Comparison of ENCODE assay signal across 11 cellular contexts in genomic region chr1:108079550-108079949, GRCh38.
A peak's percentile ranks its signal among the peaks of the same experiment; 100 is the strongest.
DNase-seq lines count a peak whose midpoint lies in the region; ATAC-seq, FAIRE-seq and TF ChIP-seq lines count a peak whose summit lies in the region.
"Had no signal": no experiment of that assay in that cellular context is flagged by ENCODE, and none has a peak within 500 bp of the region (broad histone marks: within the 10 kb centered on the region; RNA-seq: fewer than 3 reads in every experiment).

No MANE protein-coding gene starts in this region.

- no peaks in the 10 kb centered on the region for H3K27me3 Mint-ChIP-seq in T-helper 2 cell treated with Interferon-gamma antibody and Interleukin-4, amounts not matched to agents 5 μg/mL and 100 μg/mL, for 36 hours (ENCODE audit: low read depth)
- no peaks in the 10 kb centered on the region for H3K27me3 Mint-ChIP-seq in activated T-helper 17 cell treated with anti-CD3 and anti-CD28 coated beads, Interleukin-2, amount 50 U/mL, for 72 hours
- H3K27me3 Mint-ChIP-seq in naive thymus-derived CD8-positive, alpha-beta T cell: no peaks in the 10 kb centered on the region

- peak overlapping the region; percentile 52 for H3K4me3 Mint-ChIP-seq in T-helper 2 cell treated with Interferon-gamma antibody and Interleukin-4, amounts not matched to agents 5 μg/mL and 100 μg/mL, for 36 hours
- H3K4me3 Mint-ChIP-seq in activated T-helper 17 cell treated with anti-CD3 and anti-CD28 coated beads, Interleukin-2, amount 50 U/mL, for 72 hours: peak overlapping the region; percentile 49
- H3K4me3 Mint-ChIP-seq in naive thymus-derived CD8-positive, alpha-beta T cell: peak overlapping the region; percentile 4 to 76 (median 66)

- no peaks in the 10 kb centered on the region for H3F3A ChIP-seq in PC-9 (ENCODE audit: insufficient read depth, low read depth)

- H2AFZ ChIP-seq in PC-9: no peak overlapping the region

- H3K27ac Mint-ChIP-seq in T-helper 2 cell treated with Interferon-gamma antibody and Interleukin-4, amounts not matched to agents 5 μg/mL and 100 μg/mL, for 36 hours: peak overlapping the region; percentile 19
- peak overlapping the region; percentile 37 for H3K27ac Mint-ChIP-seq in activated T-helper 17 cell treated with anti-CD3 and anti-CD28 coated beads, Interleukin-2, amount 50 U/mL, for 72 hours
- peak overlapping the region; percentile 71 to 95 (median 92) for H3K27ac Mint-ChIP-seq in naive thymus-derived CD8-positive, alpha-beta T cell

- peak overlapping the region in 8 of 11 experiments; percentile 7 to 60 (median 42); a peak in 13 of 22 replicates for H3K27ac ChIP-seq in BLaER1 treated with 17β-estradiol and CSF1 and Interleukin-3, amounts not matched to agents 10 nM and 100 nM
- H3K27ac ChIP-seq in PC-9: no peak overlapping the region
- H3K27ac ChIP-seq: A549, neutrophil had no signal

- no peak for TF ChIP-seq POLR2A in H54 (IDR thresholded peaks at IDR 0.05; ENCODE audit: low read depth, low read length)

- no peaks in the 10 kb centered on the region for H3K9me3 Mint-ChIP-seq in T-helper 2 cell treated with Interferon-gamma antibody and Interleukin-4, amounts not matched to agents 5 μg/mL and 100 μg/mL, for 36 hours
- H3K9me3 Mint-ChIP-seq in activated T-helper 17 cell treated with anti-CD3 and anti-CD28 coated beads, Interleukin-2, amount 50 U/mL, for 72 hours: no peaks in the 10 kb centered on the region
- H3K9me3 Mint-ChIP-seq in naive thymus-derived CD8-positive, alpha-beta T cell: peaks cover 0 to 3% (median 0%) of the 10 kb centered on the region in 9 donors

- H3K36me3 Mint-ChIP-seq in T-helper 2 cell treated with Interferon-gamma antibody and Interleukin-4, amounts not matched to agents 5 μg/mL and 100 μg/mL, for 36 hours (ENCODE audit: low read depth): no peaks in the 10 kb centered on the region
- H3K36me3 Mint-ChIP-seq in activated T-helper 17 cell treated with anti-CD3 and anti-CD28 coated beads, Interleukin-2, amount 50 U/mL, for 72 hours (ENCODE audit: low read depth): no peaks in the 10 kb centered on the region
- no peaks in the 10 kb centered on the region for H3K36me3 Mint-ChIP-seq in naive thymus-derived CD8-positive, alpha-beta T cell

- POLR2A ChIA-PET in naive thymus-derived CD8-positive, alpha-beta T cell (lab: Charles Lee): interaction anchor here (0.8 kb wide), 1 partner anchor 9 kb away, joined by 3 read pairs; no protein-coding TSS in a partner anchor
- POLR2A ChIA-PET in PC-9 (lab: Charles Lee; ENCODE audit: unreplicated experiment): no interaction called here

- BruUV-seq in PC-9 (replicated peaks; lab: Mats Ljungman, UMichigan): no TSS peak

- CTCF ChIA-PET in PC-9 (lab: Charles Lee): no interaction called here

- H3K79me2 ChIP-seq in PC-9 (ENCODE audit: low read depth): no peaks in the 10 kb centered on the region

- intact Hi-C loops in PC-9 (cut with micrococcal nuclease; ENCODE audit: unreplicated experiment): no loop called here

- DNase-seq in T-helper 2 cell treated with Interferon-gamma antibody and Interleukin-4, amounts not matched to agents 5 μg/mL and 100 μg/mL, for 36 hours (ENCODE audit: low spot score): peak; percentile 24
- DNase-seq in naive thymus-derived CD8-positive, alpha-beta T cell: peak; percentile 4 to 73 (median 46)
- no peak for DNase-seq in foreskin fibroblast
- no peak for DNase-seq in PC-9
- DNase-seq in H54 (ENCODE audit: insufficient read length, low spot score): no peak
- DNase-seq: MM.1S had no signal

- H3K9me3 ChIP-seq in BLaER1 treated with 17β-estradiol and CSF1 and Interleukin-3, amounts not matched to agents 10 nM and 100 nM (replicated peaks in 1 of 11): peaks cover 0 to 11% (median 8%) of the 10 kb centered on the region in 11 experiments; a peak in 5 of 22 replicates
- H3K9me3 ChIP-seq in PC-9 (ENCODE audit: insufficient read depth, low read depth): no peaks in the 10 kb centered on the region
- H3K9me3 ChIP-seq: A549, neutrophil had no signal

- no peak for FAIRE-seq in H54 (lab: Jason Lieb, UNC)
- FAIRE-seq: A549 had no signal

- H3K4me2 ChIP-seq in BLaER1 treated with 17β-estradiol and CSF1 and Interleukin-3, amounts not matched to agents 10 nM and 100 nM: peak overlapping the region; percentile 30 to 87 (median 71); a peak in 21 of 22 replicates
- H3K4me2 ChIP-seq in PC-9: no peak overlapping the region
- H3K4me2 ChIP-seq: A549 had no signal

- peak; percentile 42 for ATAC-seq in activated T-helper 17 cell treated with anti-CD3 and anti-CD28 coated beads, Interleukin-2, amount 50 U/mL, for 72 hours (replicated peaks)
- ATAC-seq in naive thymus-derived CD8-positive, alpha-beta T cell: peak; percentile 67 to 73
- ATAC-seq in HG03469 (IDR thresholded peaks at IDR 0.05; ENCODE audit: unreplicated experiment): no peak
- ATAC-seq: A549 had no signal

- H3K27me3 ChIP-seq in BLaER1 treated with 17β-estradiol and CSF1 and Interleukin-3, amounts not matched to agents 10 nM and 100 nM: no peaks in the 10 kb centered on the region
- H3K27me3 ChIP-seq in PC-9 (ENCODE audit: insufficient read depth, low read depth): no peaks in the 10 kb centered on the region
- H3K27me3 ChIP-seq: neutrophil had no signal

- H3K4me1 Mint-ChIP-seq in T-helper 2 cell treated with Interferon-gamma antibody and Interleukin-4, amounts not matched to agents 5 μg/mL and 100 μg/mL, for 36 hours (ENCODE audit: low read depth): peaks cover 56% of the 10 kb centered on the region
- H3K4me1 Mint-ChIP-seq in activated T-helper 17 cell treated with anti-CD3 and anti-CD28 coated beads, Interleukin-2, amount 50 U/mL, for 72 hours: peaks cover 40% of the 10 kb centered on the region
- peaks cover 45 to 82% (median 75%) of the 10 kb centered on the region in 4 donors for H3K4me1 Mint-ChIP-seq in naive thymus-derived CD8-positive, alpha-beta T cell

- no peaks in the 10 kb centered on the region for H3K36me3 ChIP-seq in BLaER1 treated with 17β-estradiol and CSF1 and Interleukin-3, amounts not matched to agents 10 nM and 100 nM
- H3K36me3 ChIP-seq in PC-9 (ENCODE audit: low read depth): no peaks in the 10 kb centered on the region
- H3K36me3 ChIP-seq: neutrophil had no signal

- H3K9ac ChIP-seq in BLaER1 treated with 17β-estradiol and CSF1 and Interleukin-3, amounts not matched to agents 10 nM and 100 nM: peak overlapping the region in 1 of 11 experiments; percentile 25; a peak in 3 of 22 replicates

- H3K4me3 ChIP-seq in BLaER1 treated with 17β-estradiol and CSF1 and Interleukin-3, amounts not matched to agents 10 nM and 100 nM: peak overlapping the region in 3 of 10 experiments; percentile 5 to 21 (median 6); a peak in 2 of 20 replicates
- H3K4me3 ChIP-seq in foreskin fibroblast (ENCODE audit: low read depth in 1 of 2, low read length in 2 of 2) (no peak overlapping the region), PC-9 (no peak overlapping the region)
- H3K4me3 ChIP-seq: A549 had no signal

- no peaks in the 10 kb centered on the region for H4K20me1 ChIP-seq in BLaER1 treated with 17β-estradiol and CSF1 and Interleukin-3, amounts not matched to agents 10 nM and 100 nM
- no peaks in the 10 kb centered on the region for H4K20me1 ChIP-seq in PC-9 (ENCODE audit: insufficient read depth)

- TF ChIP-seq CTCF in foreskin fibroblast (IDR thresholded peaks at IDR 0.05; ENCODE audit: low read depth, low read length): no peak
- no peak for TF ChIP-seq CTCF in PC-9 (conservative IDR thresholded peaks at IDR 0.05)

- H3K9me2 ChIP-seq in PC-9 (ENCODE audit: insufficient read depth): no peaks in the 10 kb centered on the region

- peaks cover 56 to 76% (median 62%) of the 10 kb centered on the region in 10 experiments for H3K4me1 ChIP-seq in BLaER1 treated with 17β-estradiol and CSF1 and Interleukin-3, amounts not matched to agents 10 nM and 100 nM
- no peaks in the 10 kb centered on the region for H3K4me1 ChIP-seq in PC-9 (replicated peaks; ENCODE audit: insufficient read depth)
- H3K4me1 ChIP-seq: A549 had no signal

Comparison
In these comparisons a context has a peak if more than half of its experiments do, and no peak if none do; other contexts are left out.
1. DNase-seq: peak in T-helper 2 cell treated with Interferon-gamma antibody and Interleukin-4, amounts not matched to agents 5 μg/mL and 100 μg/mL, for 36 hours (single experiment) and naive thymus-derived CD8-positive, alpha-beta T cell (10 of 10); none in foreskin fibroblast (0 of 2), PC-9 (0 of 2) and H54 (single experiment).
2. H3K27ac Mint-ChIP-seq: peak in every context shown above with its lines; median percentile 92 in naive thymus-derived CD8-positive, alpha-beta T cell; 37 in activated T-helper 17 cell treated with anti-CD3 and anti-CD28 coated beads, Interleukin-2, amount 50 U/mL, for 72 hours; 19 in T-helper 2 cell treated with Interferon-gamma antibody and Interleukin-4, amounts not matched to agents 5 μg/mL and 100 μg/mL, for 36 hours.
3. Peak in every context shown above with its lines, with median percentiles within 50 percentile points of each other: H3K4me3 Mint-ChIP-seq.